ENCODE assay signal across 9 cellular contexts in genomic region chr5:143003328-143003636, GRCh38.
DNase-seq lines count a peak whose midpoint lies in the region; ATAC-seq and TF ChIP-seq lines count a peak whose summit lies in the region.
"Had no signal": no experiment of that assay in that cellular context is flagged by ENCODE, and none has a peak within 500 bp of the region (broad histone marks: within the 10 kb centered on the region; RNA-seq: fewer than 3 reads in every experiment).

No MANE protein-coding gene starts in this region.

- no peak overlapping the region for H3K4me3 ChIP-seq in OCI-LY7 (ENCODE audit: low read depth, low read length, poor library complexity, severe bottlenecking)
- H3K4me3 ChIP-seq in duodenal mucosa (ENCODE audit: low read depth in 1 of 2, low read length in 2 of 2) = peak overlapping the region in 1 of 2 donors; percentile 10

- no peak for ATAC-seq in CD4-positive, alpha-beta T cell (ENCODE audit: poor library complexity)
- ATAC-seq in GM19328 (IDR thresholded peaks at IDR 0.05; ENCODE audit: unreplicated experiment) (no peak), HG02678 (IDR thresholded peaks at IDR 0.05; ENCODE audit: unreplicated experiment) (no peak), GM18517 (IDR thresholded peaks at IDR 0.05; ENCODE audit: unreplicated experiment) (no peak)

- CTCF ChIA-PET in CD4-positive, alpha-beta T cell (lab: Charles Lee) = interaction anchor here (0.6 to 3.9 kb wide), 20 partner anchors 8 to 1188 kb away, joined by 3 to 28 read pairs (median 5); partner anchors contain the start of gene NR3C1
- CTCF ChIA-PET in OCI-LY7 (lab: Charles Lee; ENCODE audit: unreplicated experiment) = no interaction called here

- H3K9me3 Mint-ChIP-seq in CD4-positive, alpha-beta T cell = no peaks in the 10 kb centered on the region
- H3K9me3 Mint-ChIP-seq in osteocyte (ENCODE audit: unreplicated experiment) = no peaks in the 10 kb centered on the region

- H3K9me3 ChIP-seq in CD4-positive, alpha-beta T cell (ENCODE audit: control insufficient read depth, low read length) = no peaks in the 10 kb centered on the region
- no peaks in the 10 kb centered on the region for H3K9me3 ChIP-seq in OCI-LY7 (ENCODE audit: low read length)
- H3K9me3 ChIP-seq in duodenal mucosa (ENCODE audit: control insufficient read depth in 1 of 2, low read length in 2 of 2) = no peaks in the 10 kb centered on the region

- H3K36me3 ChIP-seq in OCI-LY7 (ENCODE audit: insufficient read depth, low read length) (no peaks in the 10 kb centered on the region), duodenal mucosa (ENCODE audit: control insufficient read depth in 1 of 2, insufficient read depth in 2 of 2, low read length in 2 of 2) (no peaks in the 10 kb centered on the region)

- BruUV-seq in OCI-LY7 (replicated peaks; lab: Mats Ljungman, UMichigan) = no TSS peak

- no peaks in the 10 kb centered on the region for H4K20me1 ChIP-seq in OCI-LY7 (ENCODE audit: insufficient read depth, low read length)

- H3K4me1 ChIP-seq in OCI-LY7 (ENCODE audit: insufficient read depth, low read length, poor library complexity, severe bottlenecking) (peaks cover 41% of the 10 kb centered on the region), duodenal mucosa (ENCODE audit: control insufficient read depth in 1 of 2, insufficient read depth in 2 of 2, low read length in 2 of 2) (peaks cover 11 to 18% of the 10 kb centered on the region in 2 donors)

- 0 out of 2 replicates have a peak overlapping the region, but pooled peaks have one; percentile 50 for H3K4me2 ChIP-seq in OCI-LY7 (ENCODE audit: low read length)

- H3K27me3 Mint-ChIP-seq in CD4-positive, alpha-beta T cell = no peaks in the 10 kb centered on the region
- no peaks in the 10 kb centered on the region for H3K27me3 Mint-ChIP-seq in osteocyte (ENCODE audit: unreplicated experiment)

- H3K4me1 Mint-ChIP-seq in CD4-positive, alpha-beta T cell (ENCODE audit: low read depth) = peaks cover 53% of the 10 kb centered on the region
- peaks cover 33% of the 10 kb centered on the region for H3K4me1 Mint-ChIP-seq in osteocyte (ENCODE audit: unreplicated experiment)

- peak overlapping the region; percentile 76 for H3K27ac ChIP-seq in CD4-positive, alpha-beta T cell (ENCODE audit: low read depth, low read length)
- H3K27ac ChIP-seq in OCI-LY7 (ENCODE audit: low read depth, low read length, poor library complexity, severe bottlenecking) = peak overlapping the region; percentile 60
- H3K27ac ChIP-seq in duodenal mucosa (ENCODE audit: low read depth, low read length) = peak overlapping the region; percentile 68

- peak; percentile 24 for TF ChIP-seq CTCF in CD4-positive, alpha-beta T cell (IDR thresholded peaks at IDR 0.05)
- TF ChIP-seq CTCF in OCI-LY7 (conservative IDR thresholded peaks at IDR 0.05; ENCODE audit: low read length) (peak; percentile 21; the same call in 1 of the 2 replicates), osteocyte (IDR thresholded peaks at IDR 0.05) (no peak)

- intact Hi-C loops in CD4-positive, alpha-beta T cell (cut with DNase I, micrococcal nuclease) = loop anchor here (1.0 to 10.0 kb wide), 8 partner anchors 78 to 1189 kb away; no protein-coding TSS in a partner anchor
- intact Hi-C loops in OCI-LY7 (cut with micrococcal nuclease; ENCODE audit: unreplicated experiment) = loop anchor here (2.0 to 10.0 kb wide), 3 partner anchors 402 to 1182 kb away; no protein-coding TSS in a partner anchor

- POLR2A ChIA-PET in CD4-positive, alpha-beta T cell (lab: Charles Lee) = interaction anchor here (0.7 to 4.2 kb wide), 23 partner anchors 8 to 1188 kb away, joined by 3 to 98 read pairs (median 5); partner anchors contain the start of genes KCTD16, NR3C1 and YIPF5
- POLR2A ChIA-PET in OCI-LY7 (lab: Charles Lee) = interaction anchor here (0.7 to 1.8 kb wide), 9 partner anchors 26 to 829 kb away, joined by 3 to 13 read pairs (median 4); no protein-coding TSS in a partner anchor

- H3K9me2 ChIP-seq in OCI-LY7 (ENCODE audit: insufficient read depth, low read length) = no peaks in the 10 kb centered on the region

- peak overlapping the region; percentile 55 for H3K4me3 Mint-ChIP-seq in CD4-positive, alpha-beta T cell
- H3K4me3 Mint-ChIP-seq in osteocyte (ENCODE audit: unreplicated experiment) = no peak overlapping the region

- peak overlapping the region; percentile 87; the same call in 1 of the 2 replicates for H2AFZ ChIP-seq in OCI-LY7 (ENCODE audit: low read length)

- no peak for DNase-seq in CD4-positive, alpha-beta T cell
- DNase-seq in OCI-LY7 (ENCODE audit: low spot score) (no peak), osteocyte (ENCODE audit: extremely low spot score, unreplicated experiment) (no peak)
- no peak for DNase-seq in stimulated activated naive CD4-positive, alpha-beta T cell (lab: John Stamatoyannopoulos, UW)
- DNase-seq: cortex of kidney had no signal

- no peaks in the 10 kb centered on the region for H3K79me2 ChIP-seq in OCI-LY7 (ENCODE audit: insufficient read depth, low read depth, low read length)

- H3K36me3 Mint-ChIP-seq in CD4-positive, alpha-beta T cell (ENCODE audit: low read depth) = no peaks in the 10 kb centered on the region
- no peaks in the 10 kb centered on the region for H3K36me3 Mint-ChIP-seq in osteocyte (ENCODE audit: unreplicated experiment)

- no peaks in the 10 kb centered on the region for H3K27me3 ChIP-seq in CD4-positive, alpha-beta T cell (ENCODE audit: control insufficient read depth, insufficient read depth, low read length)
- no peaks in the 10 kb centered on the region for H3K27me3 ChIP-seq in duodenal mucosa (ENCODE audit: control insufficient read depth in 1 of 2, insufficient read depth in 2 of 2, low read length in 2 of 2)

- no peak overlapping the region for H3K9ac ChIP-seq in duodenal mucosa (ENCODE audit: low read depth in 1 of 2, low read length in 2 of 2)

- peak overlapping the region; percentile 91 for H3K27ac Mint-ChIP-seq in CD4-positive, alpha-beta T cell
- peak overlapping the region; percentile 95 for H3K27ac Mint-ChIP-seq in osteocyte (ENCODE audit: unreplicated experiment)
